ENCODE assay signal across 1 cellular context in the genomic region with DNA sequence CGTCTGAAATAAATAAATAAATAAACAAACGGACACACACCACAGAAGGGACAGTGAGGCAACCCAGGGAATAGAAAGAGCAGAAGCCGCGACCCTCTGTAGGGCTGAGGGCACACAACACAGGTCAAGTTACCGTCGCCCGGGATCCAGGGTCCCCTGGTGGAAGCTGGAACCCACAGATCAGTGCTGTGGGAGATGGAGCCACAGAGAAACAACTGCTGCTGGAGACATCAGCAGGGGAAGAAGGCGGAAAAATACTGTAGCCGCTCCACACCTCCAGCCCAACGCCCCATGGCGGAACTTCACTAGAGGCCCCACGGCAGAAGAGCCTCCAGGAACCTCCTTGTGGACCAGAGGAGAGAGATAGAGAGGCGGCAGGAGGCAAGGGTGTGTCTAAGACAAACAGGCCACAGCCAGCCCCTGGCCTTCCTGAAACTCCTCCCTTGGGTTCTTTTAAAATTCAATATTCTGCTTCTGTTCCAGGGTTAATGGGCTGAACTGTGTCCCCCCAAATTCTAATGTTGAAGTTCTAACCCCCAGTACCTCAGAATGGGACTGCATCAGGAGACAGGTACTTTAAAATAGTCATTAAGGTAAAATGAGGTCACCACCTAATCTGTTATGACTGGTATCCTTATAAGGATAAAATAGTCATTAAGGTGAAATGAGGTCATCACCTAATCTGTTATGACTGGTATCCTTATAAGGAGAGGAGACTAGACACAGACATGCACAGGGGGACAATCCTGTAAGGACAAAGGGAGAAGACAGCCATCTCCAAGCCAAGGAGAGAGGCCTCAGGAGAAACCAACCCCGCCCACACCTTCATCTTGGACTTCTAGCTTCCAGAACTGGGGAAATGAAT.
TF ChIP-seq lines count a peak whose summit lies in the region.

No MANE protein-coding gene starts in this region.

TF ChIP-seq in K562, 482 proteins besides CTCF, POLR2A, EP300 and RAD21 (continued from another document and continues in another):
- no peak for TF ChIP-seq UBTF (IDR thresholded peaks at IDR 0.05; ENCODE audit: borderline replicate concordance in 1 of 2, low read depth in 2 of 2, low read length in 2 of 2)
- TF ChIP-seq, protein P1, sequence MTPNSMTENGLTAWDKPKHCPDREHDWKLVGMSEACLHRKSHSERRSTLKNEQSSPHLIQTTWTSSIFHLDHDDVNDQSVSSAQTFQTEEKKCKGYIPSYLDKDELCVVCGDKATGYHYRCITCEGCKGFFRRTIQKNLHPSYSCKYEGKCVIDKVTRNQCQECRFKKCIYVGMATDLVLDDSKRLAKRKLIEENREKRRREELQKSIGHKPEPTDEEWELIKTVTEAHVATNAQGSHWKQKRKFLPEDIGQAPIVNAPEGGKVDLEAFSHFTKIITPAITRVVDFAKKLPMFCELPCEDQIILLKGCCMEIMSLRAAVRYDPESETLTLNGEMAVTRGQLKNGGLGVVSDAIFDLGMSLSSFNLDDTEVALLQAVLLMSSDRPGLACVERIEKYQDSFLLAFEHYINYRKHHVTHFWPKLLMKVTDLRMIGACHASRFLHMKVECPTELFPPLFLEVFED (CRISPR knock-in tag; conservative IDR thresholded peaks at IDR 0.05) = no peak
- peak; percentile 68 for TF ChIP-seq ZFP36 (IDR thresholded peaks at IDR 0.05; ENCODE audit: low read depth, low read length, partially characterized antibody)
- TF ChIP-seq, protein P2, sequence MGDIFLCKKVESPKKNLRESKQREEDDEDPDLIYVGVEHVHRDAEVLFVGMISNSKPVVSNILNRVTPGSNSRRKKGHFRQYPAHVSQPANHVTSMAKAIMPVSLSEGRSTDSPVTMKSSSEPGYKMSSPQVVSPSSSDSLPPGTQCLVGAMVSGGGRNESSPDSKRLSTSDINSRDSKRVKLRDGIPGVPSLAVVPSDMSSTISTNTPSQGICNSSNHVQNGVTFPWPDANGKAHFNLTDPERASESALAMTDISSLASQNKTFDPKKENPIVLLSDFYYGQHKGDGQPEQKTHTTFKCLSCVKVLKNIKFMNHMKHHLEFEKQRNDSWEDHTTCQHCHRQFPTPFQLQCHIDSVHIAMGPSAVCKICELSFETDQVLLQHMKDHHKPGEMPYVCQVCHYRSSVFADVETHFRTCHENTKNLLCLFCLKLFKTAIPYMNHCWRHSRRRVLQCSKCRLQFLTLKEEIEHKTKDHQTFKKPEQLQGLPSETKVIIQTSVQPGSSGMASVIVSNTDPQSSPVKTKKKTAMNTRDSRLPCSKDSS (IDR thresholded peaks at IDR 0.05; ENCODE audit: low read depth, partially characterized antibody) = no peak
- no peak for TF ChIP-seq ILF3 (IDR thresholded peaks at IDR 0.05; ENCODE audit: borderline replicate concordance)
- no peak for TF ChIP-seq MXI1 (IDR thresholded peaks at IDR 0.05; ENCODE audit: low read depth, low read length)
- TF ChIP-seq SNRNP70 (optimal IDR thresholded peaks at IDR 0.05; ENCODE audit: low read depth, low read length) = no peak
- TF ChIP-seq GABPB1 (CRISPR knock-in tag; IDR thresholded peaks at IDR 0.05) = no peak
- no peak for TF ChIP-seq ZNF174 (CRISPR knock-in tag; IDR thresholded peaks at IDR 0.05)
- TF ChIP-seq, protein P3, sequence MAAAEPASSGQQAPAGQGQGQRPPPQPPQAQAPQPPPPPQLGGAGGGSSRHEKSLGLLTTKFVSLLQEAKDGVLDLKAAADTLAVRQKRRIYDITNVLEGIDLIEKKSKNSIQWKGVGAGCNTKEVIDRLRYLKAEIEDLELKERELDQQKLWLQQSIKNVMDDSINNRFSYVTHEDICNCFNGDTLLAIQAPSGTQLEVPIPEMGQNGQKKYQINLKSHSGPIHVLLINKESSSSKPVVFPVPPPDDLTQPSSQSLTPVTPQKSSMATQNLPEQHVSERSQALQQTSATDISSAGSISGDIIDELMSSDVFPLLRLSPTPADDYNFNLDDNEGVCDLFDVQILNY (CRISPR knock-in tag; IDR thresholded peaks at IDR 0.05) = no peak
- TF ChIP-seq HDAC8 (tag; IDR thresholded peaks at IDR 0.05) = 0 out of 2 replicates have a peak, but pooled peaks have one; percentile 44
- peak; percentile 70 for TF ChIP-seq MTA3 (IDR thresholded peaks at IDR 0.05; ENCODE audit: borderline replicate concordance)
- no peak for TF ChIP-seq NEUROD1 (IDR thresholded peaks at IDR 0.05; ENCODE audit: borderline replicate concordance, low read depth, low read length, partially characterized antibody)
- no peak for TF ChIP-seq THRAP3 (IDR thresholded peaks at IDR 0.05; ENCODE audit: borderline replicate concordance)
- peak; percentile 86 for TF ChIP-seq ZNF589 (CRISPR knock-in tag; IDR thresholded peaks at IDR 0.05; ENCODE audit: low read depth)
- TF ChIP-seq BRCA1 (IDR thresholded peaks at IDR 0.05) = no peak
- TF ChIP-seq BRCA1 (CRISPR knock-in tag; IDR thresholded peaks at IDR 0.05) = no peak
- no peak for TF ChIP-seq KDM2B (CRISPR knock-in tag; IDR thresholded peaks at IDR 0.05)
- no peak for TF ChIP-seq ZBTB17 (CRISPR knock-in tag; IDR thresholded peaks at IDR 0.05)
- TF ChIP-seq ZNF3 (CRISPR knock-in tag; IDR thresholded peaks at IDR 0.05) = no peak
- no peak for TF ChIP-seq ZBTB8A (IDR thresholded peaks at IDR 0.05; ENCODE audit: partially characterized antibody)
- TF ChIP-seq ARID3B (CRISPR knock-in tag; IDR thresholded peaks at IDR 0.05; ENCODE audit: borderline replicate concordance) = no peak
- 0 out of 2 replicates have a peak, but pooled peaks have one; percentile 22 for TF ChIP-seq LEF1 (IDR thresholded peaks at IDR 0.05)
- TF ChIP-seq HMBOX1 (IDR thresholded peaks at IDR 0.05) = no peak
- no peak for TF ChIP-seq SMARCE1 (IDR thresholded peaks at IDR 0.05)
- no peak for TF ChIP-seq RBM17 (IDR thresholded peaks at IDR 0.05; ENCODE audit: borderline replicate concordance, low read depth, low read length)
- no peak for TF ChIP-seq FOXK1 (CRISPR knock-in tag; IDR thresholded peaks at IDR 0.05; ENCODE audit: borderline replicate concordance)
- TF ChIP-seq ATF3 (IDR thresholded peaks at IDR 0.05) = peak; percentile 99
- no peak; the same call in 1 of the 2 replicates for TF ChIP-seq ATF3 (CRISPR knock-in tag; conservative IDR thresholded peaks at IDR 0.05)
- TF ChIP-seq SRSF9 (IDR thresholded peaks at IDR 0.05; ENCODE audit: borderline replicate concordance, low read depth, low read length) = no peak
- no peak for TF ChIP-seq CBX2 (IDR thresholded peaks at IDR 0.05; ENCODE audit: insufficient read depth, low read length, poor library complexity, severe bottlenecking)
- TF ChIP-seq, protein P4, sequence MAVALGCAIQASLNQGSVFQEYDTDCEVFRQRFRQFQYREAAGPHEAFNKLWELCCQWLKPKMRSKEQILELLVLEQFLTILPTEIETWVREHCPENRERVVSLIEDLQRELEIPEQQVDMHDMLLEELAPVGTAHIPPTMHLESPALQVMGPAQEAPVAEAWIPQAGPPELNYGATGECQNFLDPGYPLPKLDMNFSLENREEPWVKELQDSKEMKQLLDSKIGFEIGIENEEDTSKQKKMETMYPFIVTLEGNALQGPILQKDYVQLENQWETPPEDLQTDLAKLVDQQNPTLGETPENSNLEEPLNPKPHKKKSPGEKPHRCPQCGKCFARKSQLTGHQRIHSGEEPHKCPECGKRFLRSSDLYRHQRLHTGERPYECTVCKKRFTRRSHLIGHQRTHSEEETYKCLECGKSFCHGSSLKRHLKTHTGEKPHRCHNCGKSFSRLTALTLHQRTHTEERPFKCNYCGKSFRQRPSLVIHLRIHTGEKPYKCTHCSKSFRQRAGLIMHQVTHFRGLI (CRISPR knock-in tag; IDR thresholded peaks at IDR 0.05) = no peak
- TF ChIP-seq ETV5 (CRISPR knock-in tag; IDR thresholded peaks at IDR 0.05; ENCODE audit: low read depth) = no peak
- no peak for TF ChIP-seq CHD2 (IDR thresholded peaks at IDR 0.05; ENCODE audit: low read depth, low read length)
- no peak for TF ChIP-seq ZNF133 (CRISPR knock-in tag; IDR thresholded peaks at IDR 0.05)
- TF ChIP-seq NKRF (IDR thresholded peaks at IDR 0.05; ENCODE audit: borderline replicate concordance) = no peak
- TF ChIP-seq ZNF778 (CRISPR knock-in tag; IDR thresholded peaks at IDR 0.05) = no peak
- TF ChIP-seq E2F4 (CRISPR knock-in tag; IDR thresholded peaks at IDR 0.05; ENCODE audit: low read depth) = 0 out of 2 replicates have a peak, but pooled peaks have one; percentile 20
- TF ChIP-seq HIVEP1 (CRISPR knock-in tag; IDR thresholded peaks at IDR 0.05) = no peak
- TF ChIP-seq ARHGAP35 (IDR thresholded peaks at IDR 0.05; ENCODE audit: partially characterized antibody) = no peak
- no peak for TF ChIP-seq JUNB (CRISPR knock-in tag; conservative IDR thresholded peaks at IDR 0.05)
- TF ChIP-seq PRMT5 (CRISPR knock-in tag; IDR thresholded peaks at IDR 0.05) = no peak
- TF ChIP-seq ID3 (CRISPR knock-in tag; IDR thresholded peaks at IDR 0.05) = no peak
- peak; percentile 69; the same call in 1 of the 2 replicates for TF ChIP-seq ID3 (tag; IDR thresholded peaks at IDR 0.05)
